In the genomic region with DNA sequence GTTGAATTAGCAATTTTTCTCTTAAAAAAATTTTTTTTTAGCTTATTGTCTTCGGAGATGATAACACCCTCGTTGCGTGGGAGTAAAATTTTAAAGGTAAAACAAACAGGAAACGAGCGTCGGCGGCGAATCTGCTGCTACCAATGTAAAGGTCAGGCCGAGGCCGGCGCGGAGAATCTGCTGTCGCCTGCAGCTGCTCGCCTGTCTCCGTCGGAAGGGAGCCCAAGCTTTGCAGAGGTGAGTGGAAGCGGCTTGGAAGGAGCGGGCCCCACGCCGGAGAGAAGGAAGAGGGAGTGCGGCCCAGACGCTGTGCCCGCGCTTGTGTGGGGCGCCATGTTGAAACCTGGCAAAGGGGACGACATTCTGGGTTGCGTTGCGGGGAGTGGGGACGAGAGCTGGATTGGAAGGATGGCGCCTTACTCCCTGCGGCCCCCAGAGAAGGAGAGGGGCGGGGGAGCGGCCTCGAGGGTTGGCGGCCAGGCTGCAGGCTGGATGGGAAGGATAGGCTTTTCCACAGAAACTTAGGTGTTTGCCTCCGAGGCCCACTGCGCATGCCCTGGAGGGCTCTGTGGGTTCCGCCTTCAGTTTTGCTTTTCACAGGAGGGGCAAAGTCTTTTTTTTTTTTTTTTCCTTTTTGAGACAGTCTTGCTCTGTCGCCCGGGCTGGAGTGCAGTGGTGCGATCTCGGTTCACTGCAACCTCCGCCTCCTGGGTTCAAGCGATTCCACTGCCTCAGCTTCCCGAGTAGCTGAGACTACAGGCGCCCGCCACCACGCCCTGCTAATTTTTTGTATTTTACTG, we compare ENCODE assay signal across 8 cellular contexts. TPM values are rescaled to one million over a fixed set of nuclear protein-coding genes. Genes with fewer than 3 reads are reported as not detected.
DNase-seq lines count a peak whose midpoint lies in the region; ATAC-seq and TF ChIP-seq lines count a peak whose summit lies in the region.

A gene with protein sequence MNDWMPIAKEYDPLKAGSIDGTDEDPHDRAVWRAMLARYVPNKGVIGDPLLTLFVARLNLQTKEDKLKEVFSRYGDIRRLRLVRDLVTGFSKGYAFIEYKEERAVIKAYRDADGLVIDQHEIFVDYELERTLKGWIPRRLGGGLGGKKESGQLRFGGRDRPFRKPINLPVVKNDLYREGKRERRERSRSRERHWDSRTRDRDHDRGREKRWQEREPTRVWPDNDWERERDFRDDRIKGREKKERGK (plus strand): TSS at position 160 of the 800 bp plus-strand sequence. CDS start 7,402 bp downstream, outside the sequence.

- intact Hi-C loops in activated CD4-positive, alpha-beta T cell treated with anti-CD3 and anti-CD28 coated beads, Interleukin-2, amount 10 ng/mL, durations not matched to agents 24 days and 14 days (cut with micrococcal nuclease), result loop anchor here (1.0 to 10.0 kb wide), 5 partner anchors 22 to 933 kb away; a partner anchor contains a TSS
- intact Hi-C loops in colonic mucosa (cut with DNase I), result no loop called here

- DNase-seq in SIG-M5 treated with dmso at 0.1 percent for 504 hours (lab: John Stamatoyannopoulos, UW; ENCODE audit: unreplicated experiment) (peak; percentile 80), SIG-M5 (lab: John Stamatoyannopoulos, UW) (no peak), NCI-H510A (lab: John Stamatoyannopoulos, UW) (peak; percentile 93), colonic mucosa (peak; percentile 89)
- DNase-seq in activated CD4-positive, alpha-beta T cell treated with anti-CD3 and anti-CD28 coated beads, Interleukin-2, amount 10 ng/mL, durations not matched to agents 24 days and 14 days, result peak; percentile 95
- DNase-seq in stimulated activated CD4-positive, alpha-beta T cell treated with anti-CD3 and anti-CD28 coated beads, Interleukin-1b, Interleukin-23, amount 100 ng/mL, for 1 hour (ENCODE audit: low read depth in 2 of 2), result peak; percentile 57 to 59

- peak within 1 kb of the TSS; percentile 100 for H3K27ac Mint-ChIP-seq in activated CD4-positive, alpha-beta T cell treated with anti-CD3 and anti-CD28 coated beads, Interleukin-2, amount 10 ng/mL, durations not matched to agents 24 days and 14 days

- no peak for TF ChIP-seq CTCF in colonic mucosa (IDR thresholded peaks at IDR 0.05)

- peaks cover 19% of the 10 kb centered on the region for H3K36me3 Mint-ChIP-seq in activated CD4-positive, alpha-beta T cell treated with anti-CD3 and anti-CD28 coated beads, Interleukin-2, amount 10 ng/mL, durations not matched to agents 24 days and 14 days (ENCODE audit: low read depth)

- H3K4me3 ChIP-seq in colonic mucosa, result peak within 1 kb of the TSS; percentile 67

- H3K27ac ChIP-seq in colonic mucosa (peak within 1 kb of the TSS; percentile 98), layer of hippocampus (ENCODE audit: low read depth, low read length) (peak within 1 kb of the TSS; percentile 98)

- ATAC-seq in HG03196 (IDR thresholded peaks at IDR 0.05; ENCODE audit: unreplicated experiment), result peak; percentile 52

- H3K9ac ChIP-seq in colonic mucosa (ENCODE audit: low read depth in 2 of 2, low read length in 2 of 2), result peak within 1 kb of the TSS; percentile 85 to 96

- no peaks in the 10 kb centered on the region for H3K27me3 Mint-ChIP-seq in activated CD4-positive, alpha-beta T cell treated with anti-CD3 and anti-CD28 coated beads, Interleukin-2, amount 10 ng/mL, durations not matched to agents 24 days and 14 days

- peak within 1 kb of the TSS; percentile 100 for H3K4me3 Mint-ChIP-seq in activated CD4-positive, alpha-beta T cell treated with anti-CD3 and anti-CD28 coated beads, Interleukin-2, amount 10 ng/mL, durations not matched to agents 24 days and 14 days

- no peaks in the 10 kb centered on the region for H3K4me1 ChIP-seq in colonic mucosa

- no peaks in the 10 kb centered on the region for H3K9me3 Mint-ChIP-seq in activated CD4-positive, alpha-beta T cell treated with anti-CD3 and anti-CD28 coated beads, Interleukin-2, amount 10 ng/mL, durations not matched to agents 24 days and 14 days

- peaks cover 22% of the 10 kb centered on the region for H3K4me1 Mint-ChIP-seq in activated CD4-positive, alpha-beta T cell treated with anti-CD3 and anti-CD28 coated beads, Interleukin-2, amount 10 ng/mL, durations not matched to agents 24 days and 14 days

- H3K27me3 ChIP-seq in colonic mucosa, result no peaks in the 10 kb centered on the region
- no peaks in the 10 kb centered on the region for H3K27me3 ChIP-seq in layer of hippocampus (ENCODE audit: control insufficient read depth, insufficient read depth, low read length)

- no peaks in the 10 kb centered on the region for H3K36me3 ChIP-seq in colonic mucosa

- no peaks in the 10 kb centered on the region for H3K9me3 ChIP-seq in colonic mucosa

RNA-seq across cellular contexts. Expression of the gene that starts here (rescaled TPM):
- total RNA-seq in activated CD4-positive, alpha-beta T cell treated with anti-CD3 and anti-CD28 coated beads, Interleukin-2, amount 10 ng/mL, durations not matched to agents 24 days and 14 days, result 30.6 and 33.4 TPM in 2 replicates
- total RNA-seq in colonic mucosa, result 10 to 100 TPM; 17.4 to 23.2 TPM
